In genomic region chr7:106415433-106415832, GRCh38 we compare ENCODE assay signal across 15 cellular contexts.
"Had no signal": no experiment of that assay in that cellular context is flagged by ENCODE, and none has a peak within 500 bp of the region (broad histone marks: within the 10 kb centered on the region; RNA-seq: fewer than 3 reads in every experiment).

No MANE protein-coding gene starts in this region.

- H3K27me3 ChIP-seq: colonic mucosa, heart left ventricle, thyroid gland had no signal

- H3K36me3 ChIP-seq: colonic mucosa, heart left ventricle, thyroid gland had no signal

- DNase-seq: activated naive CD4-positive, alpha-beta T cell treated with anti-CD3 and anti-CD28 coated beads for 36 hours; activated naive CD8-positive, alpha-beta T cell treated with anti-CD3 and anti-CD28 coated beads, Interleukin-2, amount 50 U/mL, for 24 hours; activated T-cell treated with anti-CD3 and anti-CD28 coated beads, Interleukin-2, amount 50 U/mL, for 1 hour; caudate nucleus; colonic mucosa; effector CD4-positive, alpha-beta T cell; heart left ventricle; left colon; naive thymus-derived CD8-positive, alpha-beta T cell; stimulated activated CD4-positive, alpha-beta T cell treated with anti-CD3 and anti-CD28 coated beads, Interleukin-15, amount 100 ng/mL, for 24 hours; stimulated activated CD4-positive, alpha-beta T cell treated with anti-CD3 and anti-CD28 coated beads, Interleukin-4, amount 100 ng/mL, for 1 hour; stimulated activated naive B cell treated with anti-CD40 and anti-IgM and Interleukin-4, amounts not matched to agents 10 μg/mL and 1 μg/mL and 100 μg/mL, for 72 hours; SW 1271; thyroid gland had no signal

- H3K9me3 ChIP-seq: colonic mucosa, thyroid gland had no signal

- H3K4me3 ChIP-seq: colonic mucosa, heart left ventricle, skin epidermis, thyroid gland had no signal

- H3K4me1 ChIP-seq: colonic mucosa had no signal

- ATAC-seq: activated naive CD8-positive, alpha-beta T cell treated with anti-CD3 and anti-CD28 coated beads, Interleukin-2, amount 50 U/mL, for 24 hours; heart left ventricle; left colon; naive thymus-derived CD8-positive, alpha-beta T cell; stimulated activated naive B cell treated with anti-CD40 and anti-IgM and Interleukin-4, amounts not matched to agents 10 μg/mL and 1 μg/mL and 100 μg/mL, for 72 hours had no signal

- H3K27ac ChIP-seq: colonic mucosa, heart left ventricle, skin epidermis, thyroid gland had no signal
